In genomic region chr12:117489671-117490070, GRCh38 we compare ENCODE assay signal across 21 cellular contexts.
"Had no signal": no experiment of that assay in that cellular context is flagged by ENCODE, and none has a peak within 500 bp of the region (broad histone marks: within the 10 kb centered on the region; RNA-seq: fewer than 3 reads in every experiment).

No MANE protein-coding gene starts in this region.

- ATAC-seq: lower lobe of right lung; naive thymus-derived CD8-positive, alpha-beta T cell; stimulated activated naive CD8-positive, alpha-beta T cell treated with anti-CD3 and anti-CD28 coated beads, Interleukin-15, Interleukin-2, amounts not matched to agents 100 U/mL and 50 U/mL, for 24 hours had no signal

- H3K27ac Mint-ChIP-seq: activated naive CD4-positive, alpha-beta T cell treated with anti-CD3 and anti-CD28 coated beads for 36 hours; brain; naive thymus-derived CD8-positive, alpha-beta T cell had no signal

- H3K4me3 ChIP-seq: lower lobe of right lung, ovary, prostate gland, right atrium auricular region, tibial artery had no signal

- H3K4me1 ChIP-seq: lower lobe of right lung, prostate gland, right atrium auricular region had no signal

- H3K9me3 ChIP-seq: lower lobe of right lung, neutrophil, ovary, prostate gland, right atrium auricular region, tibial artery had no signal

- H3K36me3 Mint-ChIP-seq: brain; naive thymus-derived CD8-positive, alpha-beta T cell had no signal

- H3K36me3 ChIP-seq: lower lobe of right lung, neutrophil, ovary, prostate gland, right atrium auricular region, tibial artery had no signal

- H3K9me3 Mint-ChIP-seq: activated naive CD4-positive, alpha-beta T cell treated with anti-CD3 and anti-CD28 coated beads for 36 hours had no signal

- H3K27me3 Mint-ChIP-seq: brain had no signal

- H3K4me3 Mint-ChIP-seq: activated naive CD4-positive, alpha-beta T cell treated with anti-CD3 and anti-CD28 coated beads for 36 hours; brain; naive thymus-derived CD8-positive, alpha-beta T cell had no signal

- DNase-seq: activated CD4-positive, alpha-beta T cell treated with anti-CD3 and anti-CD28 coated beads for 1 hour; activated CD4-positive, alpha-beta T cell treated with anti-CD3 and anti-CD28 coated beads, Interleukin-2, amount 50 U/mL, for 1 hour; activated CD8-positive, alpha-beta memory T cell treated with anti-CD3 and anti-CD28 coated beads, Interleukin-2, amount 50 U/mL, for 4 hours; activated effector memory CD4-positive, alpha-beta T cell treated with Interleukin-2 at 50 U/mL for 16 hours; activated naive CD4-positive, alpha-beta T cell treated with anti-CD3 and anti-CD28 coated beads for 36 hours; activated T-cell treated with anti-CD3 and anti-CD28 coated beads, Interleukin-2, amount 50 U/mL, for 48 hours; amygdala; foreskin fibroblast; lower lobe of right lung; naive thymus-derived CD8-positive, alpha-beta T cell; ovary; stimulated activated CD4-positive, alpha-beta T cell treated with anti-CD3 and anti-CD28 coated beads, Interleukin-4, amount 100 ng/mL, for 24 hours; stimulated activated naive CD8-positive, alpha-beta T cell treated with anti-CD3 and anti-CD28 coated beads, Interleukin-15, Interleukin-2, amounts not matched to agents 100 U/mL and 50 U/mL, for 24 hours; substantia nigra; T-helper 1 cell; tibial artery had no signal

- H3K4me1 Mint-ChIP-seq: naive thymus-derived CD8-positive, alpha-beta T cell had no signal

- H3K27me3 ChIP-seq: ovary, right atrium auricular region, tibial artery had no signal

- H3K27ac ChIP-seq: epithelial cell of prostate, lower lobe of right lung, neutrophil, ovary, prostate gland, right atrium auricular region, tibial artery had no signal
